Comparison of ENCODE assay signal across 1 cellular context in the genomic region with DNA sequence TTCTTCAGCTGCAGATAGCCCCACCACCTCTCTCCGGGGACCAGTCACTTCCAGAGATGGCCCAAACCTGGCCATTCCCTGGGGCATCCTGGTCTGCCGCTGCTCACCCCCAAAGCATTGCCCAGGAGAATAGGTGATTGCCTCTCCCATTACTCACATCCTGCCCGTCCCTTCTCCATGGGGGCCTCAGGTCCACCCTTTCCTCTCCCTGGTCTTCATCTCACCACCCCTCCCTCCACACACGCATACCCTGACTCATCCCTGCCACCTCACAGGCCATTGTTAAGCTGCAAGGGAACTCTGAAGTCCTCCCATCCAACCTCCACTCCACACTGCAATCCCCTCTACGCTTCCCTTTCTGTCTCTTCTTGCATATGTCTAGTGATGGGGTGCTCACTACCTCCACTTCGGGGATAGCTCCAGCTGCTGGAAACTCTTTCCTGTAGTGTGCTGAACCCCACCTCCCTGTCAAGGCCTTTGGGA.
A peak's percentile ranks its signal among the peaks of the same experiment; 100 is the strongest.
TF ChIP-seq lines count a peak whose summit lies in the region.

A gene with protein sequence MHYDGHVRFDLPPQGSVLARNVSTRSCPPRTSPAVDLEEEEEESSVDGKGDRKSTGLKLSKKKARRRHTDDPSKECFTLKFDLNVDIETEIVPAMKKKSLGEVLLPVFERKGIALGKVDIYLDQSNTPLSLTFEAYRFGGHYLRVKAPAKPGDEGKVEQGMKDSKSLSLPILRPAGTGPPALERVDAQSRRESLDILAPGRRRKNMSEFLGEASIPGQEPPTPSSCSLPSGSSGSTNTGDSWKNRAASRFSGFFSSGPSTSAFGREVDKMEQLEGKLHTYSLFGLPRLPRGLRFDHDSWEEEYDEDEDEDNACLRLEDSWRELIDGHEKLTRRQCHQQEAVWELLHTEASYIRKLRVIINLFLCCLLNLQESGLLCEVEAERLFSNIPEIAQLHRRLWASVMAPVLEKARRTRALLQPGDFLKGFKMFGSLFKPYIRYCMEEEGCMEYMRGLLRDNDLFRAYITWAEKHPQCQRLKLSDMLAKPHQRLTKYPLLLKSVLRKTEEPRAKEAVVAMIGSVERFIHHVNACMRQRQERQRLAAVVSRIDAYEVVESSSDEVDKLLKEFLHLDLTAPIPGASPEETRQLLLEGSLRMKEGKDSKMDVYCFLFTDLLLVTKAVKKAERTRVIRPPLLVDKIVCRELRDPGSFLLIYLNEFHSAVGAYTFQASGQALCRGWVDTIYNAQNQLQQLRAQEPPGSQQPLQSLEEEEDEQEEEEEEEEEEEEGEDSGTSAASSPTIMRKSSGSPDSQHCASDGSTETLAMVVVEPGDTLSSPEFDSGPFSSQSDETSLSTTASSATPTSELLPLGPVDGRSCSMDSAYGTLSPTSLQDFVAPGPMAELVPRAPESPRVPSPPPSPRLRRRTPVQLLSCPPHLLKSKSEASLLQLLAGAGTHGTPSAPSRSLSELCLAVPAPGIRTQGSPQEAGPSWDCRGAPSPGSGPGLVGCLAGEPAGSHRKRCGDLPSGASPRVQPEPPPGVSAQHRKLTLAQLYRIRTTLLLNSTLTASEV (minus strand): TSS at position 188 of the 483 bp plus-strand sequence. CDS start 14,096 bp downstream, outside the sequence.

TF ChIP-seq in HEK293, 187 proteins besides CTCF, POLR2A, EP300 and RAD21 (continued from another document and continues in another):
- TF ChIP-seq ZNF362 (tag by site-specific recombination; IDR thresholded peaks at IDR 0.05), result no peak
- no peak for TF ChIP-seq PBX3 (CRISPR knock-in tag; IDR thresholded peaks at IDR 0.05)
- peak; percentile 84 for TF ChIP-seq ZEB2 (tag by site-specific recombination; IDR thresholded peaks at IDR 0.05)
- peak; percentile 94 for TF ChIP-seq HIC1 (tag by site-specific recombination; IDR thresholded peaks at IDR 0.05)
- peak; percentile 98 for TF ChIP-seq PATZ1 (tag by site-specific recombination; IDR thresholded peaks at IDR 0.05)
- peak; percentile 83 for TF ChIP-seq ZNF366 (tag by site-specific recombination; conservative IDR thresholded peaks at IDR 0.05)
- TF ChIP-seq, protein P1, sequence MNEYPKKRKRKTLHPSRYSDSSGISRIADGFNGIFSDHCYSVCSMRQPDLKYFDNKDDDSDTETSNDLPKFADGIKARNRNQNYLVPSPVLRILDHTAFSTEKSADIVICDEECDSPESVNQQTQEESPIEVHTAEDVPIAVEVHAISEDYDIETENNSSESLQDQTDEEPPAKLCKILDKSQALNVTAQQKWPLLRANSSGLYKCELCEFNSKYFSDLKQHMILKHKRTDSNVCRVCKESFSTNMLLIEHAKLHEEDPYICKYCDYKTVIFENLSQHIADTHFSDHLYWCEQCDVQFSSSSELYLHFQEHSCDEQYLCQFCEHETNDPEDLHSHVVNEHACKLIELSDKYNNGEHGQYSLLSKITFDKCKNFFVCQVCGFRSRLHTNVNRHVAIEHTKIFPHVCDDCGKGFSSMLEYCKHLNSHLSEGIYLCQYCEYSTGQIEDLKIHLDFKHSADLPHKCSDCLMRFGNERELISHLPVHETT (tag by site-specific recombination; IDR thresholded peaks at IDR 0.05), result peak; percentile 60; the same call in 1 of the 2 replicates
- TF ChIP-seq ZNF560 (tag by site-specific recombination; IDR thresholded peaks at IDR 0.05; ENCODE audit: borderline replicate concordance), result no peak
- no peak for TF ChIP-seq ZNF664 (tag by site-specific recombination; IDR thresholded peaks at IDR 0.05)
- peak; percentile 39; the same call in 1 of the 2 replicates for TF ChIP-seq ZNF629 (tag by site-specific recombination; IDR thresholded peaks at IDR 0.05)
- no peak for TF ChIP-seq YY1 (tag by site-specific recombination; IDR thresholded peaks at IDR 0.05)
- no peak for TF ChIP-seq GLI4 (tag by site-specific recombination; IDR thresholded peaks at IDR 0.05)
- no peak for TF ChIP-seq SCRT2 (tag by site-specific recombination; IDR thresholded peaks at IDR 0.05)
- no peak for TF ChIP-seq ZNF19 (tag by site-specific recombination; IDR thresholded peaks at IDR 0.05; ENCODE audit: low read depth)
- TF ChIP-seq ZNF398 (tag by site-specific recombination; IDR thresholded peaks at IDR 0.05), result peak; percentile 81
- no peak for TF ChIP-seq ZSCAN4 (tag by site-specific recombination; IDR thresholded peaks at IDR 0.05)
- peak; percentile 80 for TF ChIP-seq BCL11A (tag by site-specific recombination; IDR thresholded peaks at IDR 0.05; ENCODE audit: low read depth)
- peak; percentile 92 for TF ChIP-seq ZBTB48 (tag by site-specific recombination; IDR thresholded peaks at IDR 0.05)
- TF ChIP-seq KLF9 (tag by site-specific recombination; IDR thresholded peaks at IDR 0.05; ENCODE audit: low read depth), result peak; percentile 24; the same call in 1 of the 2 replicates
- no peak for TF ChIP-seq ZBTB11 (tag by site-specific recombination; conservative IDR thresholded peaks at IDR 0.05; ENCODE audit: low read depth)
- peak; percentile 64; the same call in 1 of the 2 replicates for TF ChIP-seq ZNF24 (tag by site-specific recombination; IDR thresholded peaks at IDR 0.05)
- TF ChIP-seq KLF8 (tag by site-specific recombination; IDR thresholded peaks at IDR 0.05), result peak; percentile 84
- TF ChIP-seq ZNF561 (tag by site-specific recombination; IDR thresholded peaks at IDR 0.05; ENCODE audit: borderline replicate concordance), result no peak
- TF ChIP-seq ZSCAN30 (tag by site-specific recombination; IDR thresholded peaks at IDR 0.05), result no peak
- peak; percentile 94 for TF ChIP-seq KLF1 (tag by site-specific recombination; IDR thresholded peaks at IDR 0.05)
- no peak for TF ChIP-seq ZNF214 (tag by site-specific recombination; IDR thresholded peaks at IDR 0.05; ENCODE audit: borderline replicate concordance)
- TF ChIP-seq, protein P2, sequence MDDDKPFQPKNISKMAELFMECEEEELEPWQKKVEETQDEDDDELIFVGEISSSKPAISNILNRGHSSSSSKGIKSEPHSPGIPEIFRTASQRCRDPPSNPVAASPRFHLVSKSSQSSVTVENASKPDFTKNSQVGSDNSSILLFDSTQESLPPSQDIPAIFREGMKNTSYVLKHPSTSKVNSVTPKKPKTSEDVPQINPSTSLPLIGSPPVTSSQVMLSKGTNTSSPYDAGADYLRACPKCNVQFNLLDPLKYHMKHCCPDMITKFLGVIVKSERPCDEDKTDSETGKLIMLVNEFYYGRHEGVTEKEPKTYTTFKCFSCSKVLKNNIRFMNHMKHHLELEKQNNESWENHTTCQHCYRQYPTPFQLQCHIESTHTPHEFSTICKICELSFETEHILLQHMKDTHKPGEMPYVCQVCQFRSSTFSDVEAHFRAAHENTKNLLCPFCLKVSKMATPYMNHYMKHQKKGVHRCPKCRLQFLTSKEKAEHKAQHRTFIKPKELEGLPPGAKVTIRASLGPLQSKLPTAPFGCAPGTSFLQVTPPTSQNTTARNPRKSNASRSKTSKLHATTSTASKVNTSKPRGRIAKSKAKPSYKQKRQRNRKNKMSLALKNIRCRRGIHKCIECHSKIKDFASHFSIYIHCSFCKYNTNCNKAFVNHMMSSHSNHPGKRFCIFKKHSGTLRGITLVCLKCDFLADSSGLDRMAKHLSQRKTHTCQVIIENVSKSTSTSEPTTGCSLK (tag by site-specific recombination; IDR thresholded peaks at IDR 0.05), result no peak
